Comparison of ENCODE assay signal across 21 cellular contexts in the genomic region with DNA sequence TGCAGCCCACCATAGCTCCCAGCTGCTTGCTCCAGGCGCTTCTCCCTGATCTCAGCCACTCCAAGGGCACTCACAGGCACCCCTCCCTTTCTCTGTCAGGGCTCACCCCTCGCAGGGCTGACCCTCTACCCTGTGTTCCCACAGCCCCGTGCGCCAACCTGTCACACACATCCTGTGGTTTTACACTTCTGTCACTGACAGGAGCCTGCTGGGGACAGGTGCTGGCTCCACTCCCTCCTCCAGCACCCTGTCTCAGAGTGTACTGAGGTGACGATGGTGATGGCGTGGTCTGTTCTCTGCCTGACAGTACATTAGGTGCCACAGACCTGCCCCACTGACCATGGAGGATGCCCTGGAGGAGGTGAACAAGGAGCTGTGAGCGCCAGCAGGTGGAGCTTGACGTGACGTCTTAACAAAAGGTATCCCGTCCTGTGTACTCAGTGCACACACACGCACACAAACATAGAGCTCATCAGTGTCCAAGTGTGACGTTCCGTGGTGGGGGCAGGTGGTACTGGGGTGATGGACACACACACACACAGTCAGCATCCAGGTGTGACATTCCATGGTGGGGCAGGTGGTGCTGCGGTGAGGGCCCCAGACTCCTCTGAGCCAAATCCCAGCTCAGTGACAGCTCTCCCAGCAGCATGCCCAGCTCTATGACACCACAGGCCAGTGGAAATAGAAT. TPM values are rescaled to one million over a fixed set of nuclear protein-coding genes. Genes with fewer than 3 reads are reported as not detected.
DNase-seq lines count a peak whose midpoint lies in the region; ATAC-seq, FAIRE-seq and TF ChIP-seq lines count a peak whose summit lies in the region.
"Had no signal": no experiment of that assay in that cellular context is flagged by ENCODE, and none has a peak within 500 bp of the region (broad histone marks: within the 10 kb centered on the region; RNA-seq: fewer than 3 reads in every experiment).

No MANE protein-coding gene starts in this region.

- TF ChIP-seq POLR2A in GM12878 (IDR thresholded peaks at IDR 0.05; ENCODE audit: low read depth, low read length), result peak; percentile 75; the same call in 1 of the 2 replicates

- RAD21 ChIA-PET in GM12878 (lab: Charles Lee; ENCODE audit: unreplicated experiment), result no interaction called here

- H3K36me3 Mint-ChIP-seq in CD8-positive, alpha-beta memory T cell, result peaks cover 0 to 58% (median 6%) of the 10 kb centered on the region in 3 donors
- no peaks in the 10 kb centered on the region for H3K36me3 Mint-ChIP-seq in natural killer cell

- no peak for TF ChIP-seq CTCF in GM13977 (IDR thresholded peaks at IDR 0.05; ENCODE audit: extremely low read depth, insufficient read depth, missing control alignments)
- no peak for TF ChIP-seq CTCF in GM12878 (IDR thresholded peaks at IDR 0.05 in 2 of 3, conservative IDR thresholded peaks at IDR 0.05 in 1 of 3; ENCODE audit: control insufficient read depth in 2 of 3, extremely low read depth in 1 of 3, insufficient read depth in 1 of 3, low read depth in 3 of 3, low read length in 3 of 3)
- no peak for TF ChIP-seq CTCF in natural killer cell (IDR thresholded peaks at IDR 0.05)

- no peak overlapping the region for H3K27ac ChIP-seq in CD8-positive, alpha-beta memory T cell (ENCODE audit: low read depth, low read length)
- H3K27ac ChIP-seq in GM12878 (ENCODE audit: control insufficient read depth, insufficient read depth) (no peak overlapping the region), caudate nucleus (ENCODE audit: low read depth, low read length) (no peak overlapping the region)
- H3K27ac ChIP-seq: PC-9, right atrium auricular region had no signal

- in situ Hi-C loops in GM13977 (cut with MboI; ENCODE audit: low pct_unique_long_range_greater_than_20kb, low sequenced_read_pairs, unreplicated experiment), result no loop called here
- in situ Hi-C loops in GM12878 (cut with MboI), result no loop called here

- FAIRE-seq in GM12878 (lab: Jason Lieb, UNC), result no peak
- FAIRE-seq: keratinocyte, TTC549 had no signal

- ATAC-seq in GM12878, result no peak; the same call in 1 of the 3 replicates
- peak; percentile 50 to 84 (median 65) for ATAC-seq in natural killer cell

- H3K79me2 ChIP-seq in GM12878 (ENCODE audit: control insufficient read depth, insufficient read depth, low read length), result no peaks in the 10 kb centered on the region

- no peak overlapping the region for H3K4me3 Mint-ChIP-seq in CD8-positive, alpha-beta memory T cell
- no peak overlapping the region for H3K4me3 Mint-ChIP-seq in natural killer cell
- H3K4me3 Mint-ChIP-seq: HFFc6 had no signal

- no peak overlapping the region for H2AFZ ChIP-seq in GM12878 (ENCODE audit: control insufficient read depth, low read depth, low read length)
- H2AFZ ChIP-seq: PC-9 had no signal

- H3K4me1 Mint-ChIP-seq in CD8-positive, alpha-beta memory T cell, result peaks cover 10 to 19% (median 12%) of the 10 kb centered on the region in 3 donors
- H3K4me1 Mint-ChIP-seq in natural killer cell, result peaks cover 7% of the 10 kb centered on the region in 2 donors

- H3K9me3 ChIP-seq in CD8-positive, alpha-beta memory T cell (ENCODE audit: low read length), result no peaks in the 10 kb centered on the region
- no peaks in the 10 kb centered on the region for H3K9me3 ChIP-seq in GM12878 (replicated peaks; ENCODE audit: control insufficient read depth, insufficient read depth, low read length)
- H3K9me3 ChIP-seq: right atrium auricular region had no signal

- DNase-seq in CD8-positive, alpha-beta memory T cell, result peak in 1 of 5 donors; percentile 22
- DNase-seq in GM13977 (ENCODE audit: low spot score), result peak; percentile 21
- no peak for DNase-seq in GM12878 (ENCODE audit: low read depth, low spot score)
- no peak for DNase-seq in natural killer cell
- no peak for DNase-seq in stimulated activated CD4-positive, alpha-beta T cell treated with anti-CD3 and anti-CD28 coated beads, Interleukin-2, amount 100 ng/mL, for 48 hours
- no peak for DNase-seq in stimulated activated naive CD4-positive, alpha-beta T cell (lab: John Stamatoyannopoulos, UW)
- no peak for DNase-seq in caudate nucleus (lab: John Stamatoyannopoulos, UW)
- DNase-seq: activated T-cell treated with anti-CD3 and anti-CD28 coated beads, Interleukin-2, amount 50 U/mL, for 48 hours; amygdala; HFFc6; mesendoderm; NCI-H526; PC-9; stimulated activated CD4-positive, alpha-beta T cell treated with anti-CD3 and anti-CD28 coated beads, Interleukin-1b, Interleukin-23, amount 100 ng/mL, for 48 hours had no signal

- no peak overlapping the region for H3K4me2 ChIP-seq in GM12878 (ENCODE audit: control insufficient read depth, insufficient read depth)
- H3K4me2 ChIP-seq: PC-9 had no signal

- POLR2A ChIA-PET in CD8-positive, alpha-beta memory T cell (lab: Charles Lee), result no interaction called here
- POLR2A ChIA-PET in GM12878 (lab: Charles Lee), result interaction anchor here (0.8 kb wide), 1 partner anchor 21 kb away, joined by 3 read pairs; a partner anchor contains a TSS

- H3K27ac Mint-ChIP-seq in CD8-positive, alpha-beta memory T cell, result peak overlapping the region in 6 of 8 donors; percentile 17 to 95 (median 68)
- peak overlapping the region; percentile 36 to 63 for H3K27ac Mint-ChIP-seq in natural killer cell
- H3K27ac Mint-ChIP-seq: HFFc6 had no signal

- no peak overlapping the region for H3K4me3 ChIP-seq in CD8-positive, alpha-beta memory T cell (ENCODE audit: low read length)
- H3K4me3 ChIP-seq in GM12878, result no peak overlapping the region
- H3K4me3 ChIP-seq: PC-9, right atrium auricular region, SK-N-MC had no signal

- H3K27me3 ChIP-seq in CD8-positive, alpha-beta memory T cell (ENCODE audit: insufficient read depth, low read length, poor library complexity, severe bottlenecking), result no peaks in the 10 kb centered on the region
- no peaks in the 10 kb centered on the region for H3K27me3 ChIP-seq in GM12878 (replicated peaks in 1 of 2; ENCODE audit: control insufficient read depth in 2 of 2, insufficient read depth in 2 of 2, low read length in 1 of 2)
- H3K27me3 ChIP-seq: right atrium auricular region had no signal

- no peaks in the 10 kb centered on the region for H3K4me1 ChIP-seq in CD8-positive, alpha-beta memory T cell (ENCODE audit: insufficient read depth, low read length)
- no peaks in the 10 kb centered on the region for H3K4me1 ChIP-seq in GM12878 (ENCODE audit: control insufficient read depth, insufficient read depth, low read length)
- H3K4me1 ChIP-seq: right atrium auricular region had no signal

- H3K9ac ChIP-seq in GM12878 (ENCODE audit: control insufficient read depth, insufficient read depth, low read length), result no peak overlapping the region

- no peak for TF ChIP-seq RAD21 in GM12878 (IDR thresholded peaks at IDR 0.05; ENCODE audit: insufficient read depth, low read depth, low read length)

- intact Hi-C loops in GM12878 (cut with micrococcal nuclease; ENCODE audit: unreplicated experiment), result no loop called here
- intact Hi-C loops in natural killer cell (cut with micrococcal nuclease), result no loop called here

- no TSS peak for BruUV-seq in GM12878 (replicated peaks; lab: Mats Ljungman, UMichigan)

- H3K36me3 ChIP-seq in CD8-positive, alpha-beta memory T cell (ENCODE audit: insufficient read depth, low read length), result peaks cover 21% of the 10 kb centered on the region
- peaks cover 20 to 46% of the 10 kb centered on the region in 2 experiments; a peak in 3 of 4 replicates for H3K36me3 ChIP-seq in GM12878 (ENCODE audit: control insufficient read depth in 2 of 2, insufficient read depth in 2 of 2, low read length in 1 of 2)

- 86% methylated on average over 14 of the region's 14 CpGs for WGBS in GM12878 (ENCODE audit: insufficient coverage, insufficient replicate concordance, low lambda C conversion rate, missing lambda C conversion rate)

- no peaks in the 10 kb centered on the region for H3K9me3 Mint-ChIP-seq in CD8-positive, alpha-beta memory T cell
- no peaks in the 10 kb centered on the region for H3K9me3 Mint-ChIP-seq in natural killer cell
- H3K9me3 Mint-ChIP-seq: HFFc6 had no signal

- H4K20me1 ChIP-seq in GM12878 (ENCODE audit: control insufficient read depth, insufficient read depth), result no peaks in the 10 kb centered on the region

- H3K27me3 Mint-ChIP-seq in CD8-positive, alpha-beta memory T cell, result no peaks in the 10 kb centered on the region
- no peaks in the 10 kb centered on the region for H3K27me3 Mint-ChIP-seq in natural killer cell (ENCODE audit: low read depth in 2 of 2)

- SMC1A ChIA-PET in GM12878 (lab: Charles Lee; ENCODE audit: uncharacterized antibody, unreplicated experiment), result interaction anchor here (1.3 to 1.6 kb wide), 2 partner anchors 11 to 21 kb away, joined by 3 to 4 read pairs; a partner anchor contains a TSS

- TF ChIP-seq EP300 in GM12878 (IDR thresholded peaks at IDR 0.05; ENCODE audit: borderline replicate concordance in 1 of 2, control insufficient read depth in 1 of 2, low read depth in 2 of 2, low read length in 2 of 2), result no peak

- CTCF ChIA-PET in CD8-positive, alpha-beta memory T cell (lab: Charles Lee), result no interaction called here
- CTCF ChIA-PET in GM12878 (lab: Yijun Ruan, JAX), result interaction anchor here (0.5 to 1.5 kb wide), 3 partner anchors 37 to 79 kb away, joined by 3 read pairs; no protein-coding TSS in a partner anchor

RNA-seq across cellular contexts. Expression of a gene that starts 20.9 kb away (rescaled TPM):
- 1 to 10 TPM; 5.1 to 5.4 TPM for total RNA-seq in CD8-positive, alpha-beta memory T cell
- 1.3 TPM for polyA plus RNA-seq in CD8-positive, alpha-beta memory T cell
- total RNA-seq in GM12878 (2013; cell fraction: nucleolus; rRNA removed), result 21.6 and 25.8 TPM in 2 replicates
- total RNA-seq in GM12878 (2014; rRNA removed) (2.0 and 2.1 TPM in 2 replicates), GM12878 (2014; rRNA removed; fragmentation: Illumina TruSeq; extraction: Trizol) (2.7 and 3.3 TPM in 2 replicates), GM12878 (2021) (3.1 and 3.8 TPM in 2 replicates), natural killer cell (1 to 10 TPM; 1.2 to 2.8 (median 1.4) TPM)
- 0.84 TPM for polyA plus RNA-seq in GM12878 (2011; ENCODE audit: low read depth)
- polyA plus RNA-seq in GM12878 (2011; rRNA removed) (2.5 and 3.0 TPM in 2 replicates), GM12878 (2014; fragmentation: Illumina TruSeq; extraction: Trizol) (3.6 and 5.2 TPM in 2 replicates), GM12878 (2014; fragmentation: Nextera tagmentation; extraction: Ambion mirVana) (under 1 TPM; 0.26 to 0.31 TPM), GM12878 (2014; rRNA removed) (4.1 and 5.4 TPM in 2 replicates), GM12878 (2016; fragmentation: Nextera tagmentation; extraction: Ambion mirVana) (1 to 10 TPM; 3.9 to 4.0 TPM)
- 3.5 and 3.7 TPM in 2 replicates for polyA plus RNA-seq in GM12878 (2011; cell fraction: cytosol; rRNA removed)
- polyA plus RNA-seq in GM12878 (2011; cell fraction: nucleus; rRNA removed), result 8.7 and 9.7 TPM in 2 replicates
- 3.8 and 4.0 TPM in 2 replicates for polyA plus RNA-seq in GM12878 (2012)
- 1.3 and 2.3 TPM in 2 replicates for polyA minus RNA-seq in GM12878 (2011; rRNA and poly(A)+ RNA removed)
- 2.5 and 3.3 TPM in 2 replicates for polyA minus RNA-seq in GM12878 (2011; cell fraction: cytosol; rRNA and poly(A)+ RNA removed)
- polyA minus RNA-seq in GM12878 (2011; cell fraction: nucleus; rRNA and poly(A)+ RNA removed), result 2.7 and 3.9 TPM in 2 replicates

RNA-seq across cellular contexts. Expression of a gene that starts 21.1 kb away (rescaled TPM):
- not detected for total RNA-seq in CD8-positive, alpha-beta memory T cell
- polyA plus RNA-seq in CD8-positive, alpha-beta memory T cell, result not detected
- total RNA-seq in GM12878 (2013; cell fraction: nucleolus; rRNA removed), result not detected in 2 replicates
- total RNA-seq in GM12878 (2014; rRNA removed) (0.11 TPM in 2 replicates), GM12878 (2014; rRNA removed; fragmentation: Illumina TruSeq; extraction: Trizol) (0.18 and 0.45 TPM in 2 replicates), GM12878 (2021) (0.19 TPM in 1 of 2 replicates, not detected in the other), natural killer cell (not detected)
- polyA plus RNA-seq in GM12878 (2011; ENCODE audit: low read depth), result not detected
- polyA plus RNA-seq in GM12878 (2011; rRNA removed) (0.05 TPM in 1 of 2 replicates, not detected in the other), GM12878 (2014; fragmentation: Illumina TruSeq; extraction: Trizol) (0.35 and 0.43 TPM in 2 replicates), GM12878 (2014; fragmentation: Nextera tagmentation; extraction: Ambion mirVana) (under 1 TPM; 0.10 to 0.13 TPM), GM12878 (2014; rRNA removed) (0.12 and 0.14 TPM in 2 replicates), GM12878 (2016; fragmentation: Nextera tagmentation; extraction: Ambion mirVana) (under 1 TPM in 1 of 2 experiments, not detected in 1; 0.31 TPM)
- polyA plus RNA-seq in GM12878 (2011; cell fraction: cytosol; rRNA removed), result 0.06 TPM in 1 of 2 replicates, not detected in the other
- polyA plus RNA-seq in GM12878 (2011; cell fraction: nucleus; rRNA removed), result not detected in 2 replicates
- not detected in 2 replicates for polyA plus RNA-seq in GM12878 (2012)
- polyA minus RNA-seq in GM12878 (2011; rRNA and poly(A)+ RNA removed), result not detected in 2 replicates
- not detected in 2 replicates for polyA minus RNA-seq in GM12878 (2011; cell fraction: cytosol; rRNA and poly(A)+ RNA removed)
- not detected in 2 replicates for polyA minus RNA-seq in GM12878 (2011; cell fraction: nucleus; rRNA and poly(A)+ RNA removed)
- total RNA-seq: cerebellum, HFFc6, LHCN-M2, PC-9, right atrium auricular region, temporal lobe had no signal
- polyA plus RNA-seq: keratinocyte had no signal

RNA-seq across cellular contexts. Expression of a gene that starts 25.2 kb away (rescaled TPM):
- total RNA-seq in CD8-positive, alpha-beta memory T cell, result 10 to 100 TPM; 73.1 to 74.2 TPM
- polyA plus RNA-seq in CD8-positive, alpha-beta memory T cell, result 20.3 TPM
- total RNA-seq in GM12878 (2013; cell fraction: nucleolus; rRNA removed), result 47.2 and 55.4 TPM in 2 replicates
- total RNA-seq in GM12878 (2014; rRNA removed) (3.6 and 4.9 TPM in 2 replicates), GM12878 (2014; rRNA removed; fragmentation: Illumina TruSeq; extraction: Trizol) (6.8 and 7.2 TPM in 2 replicates), GM12878 (2021) (57.5 and 65.3 TPM in 2 replicates), natural killer cell (10 to 100 TPM; 46.5 to 70.8 (median 68.2) TPM)
- polyA plus RNA-seq in GM12878 (2011; ENCODE audit: low read depth), result 13.6 TPM
- polyA plus RNA-seq in GM12878 (2011; rRNA removed) (3.2 and 5.1 TPM in 2 replicates), GM12878 (2014; fragmentation: Illumina TruSeq; extraction: Trizol) (3.5 and 17.6 TPM in 2 replicates), GM12878 (2014; fragmentation: Nextera tagmentation; extraction: Ambion mirVana) (1 to 10 TPM in 1 of 2 experiments, under 1 TPM in 1; 0.66 to 1.7 TPM), GM12878 (2014; rRNA removed) (24.0 and 42.2 TPM in 2 replicates), GM12878 (2016; fragmentation: Nextera tagmentation; extraction: Ambion mirVana) (10 to 100 TPM; 47.1 to 49.4 TPM)
- polyA plus RNA-seq in GM12878 (2011; cell fraction: cytosol; rRNA removed), result 7.8 and 8.6 TPM in 2 replicates
- 45.6 and 76.2 TPM in 2 replicates for polyA plus RNA-seq in GM12878 (2011; cell fraction: nucleus; rRNA removed)
- polyA plus RNA-seq in GM12878 (2012), result 34.7 and 37.6 TPM in 2 replicates
- 4.5 and 8.6 TPM in 2 replicates for polyA minus RNA-seq in GM12878 (2011; rRNA and poly(A)+ RNA removed)
- polyA minus RNA-seq in GM12878 (2011; cell fraction: cytosol; rRNA and poly(A)+ RNA removed), result 9.5 and 14.8 TPM in 2 replicates
- 15.5 and 27.3 TPM in 2 replicates for polyA minus RNA-seq in GM12878 (2011; cell fraction: nucleus; rRNA and poly(A)+ RNA removed)

RNA-seq across cellular contexts. Expression of a gene that starts 45.3 kb away (rescaled TPM):
- 10 to 100 TPM; 31.7 to 34.7 TPM for total RNA-seq in CD8-positive, alpha-beta memory T cell
- polyA plus RNA-seq in CD8-positive, alpha-beta memory T cell, result 12.1 TPM
- total RNA-seq in GM12878 (2013; cell fraction: nucleolus; rRNA removed), result 105 and 117 TPM in 2 replicates
- total RNA-seq in GM12878 (2014; rRNA removed) (11.3 and 11.4 TPM in 2 replicates), GM12878 (2014; rRNA removed; fragmentation: Illumina TruSeq; extraction: Trizol) (15.9 and 16.7 TPM in 2 replicates), GM12878 (2021) (43.5 and 50.4 TPM in 2 replicates), natural killer cell (100 to 1,000 TPM in 1 of 3 donors, 10 to 100 TPM in 2; 92.2 to 120 (median 99.3) TPM)
- 14.0 TPM for polyA plus RNA-seq in GM12878 (2011; ENCODE audit: low read depth)
- polyA plus RNA-seq in GM12878 (2011; rRNA removed) (7.2 and 19.1 TPM in 2 replicates), GM12878 (2014; fragmentation: Illumina TruSeq; extraction: Trizol) (20.4 and 24.1 TPM in 2 replicates), GM12878 (2014; fragmentation: Nextera tagmentation; extraction: Ambion mirVana) (1 to 10 TPM; 5.9 to 7.6 TPM), GM12878 (2014; rRNA removed) (20.4 and 25.3 TPM in 2 replicates), GM12878 (2016; fragmentation: Nextera tagmentation; extraction: Ambion mirVana) (10 to 100 TPM; 41.3 to 43.3 TPM)
- polyA plus RNA-seq in GM12878 (2011; cell fraction: cytosol; rRNA removed), result 15.6 and 16.9 TPM in 2 replicates
- polyA plus RNA-seq in GM12878 (2011; cell fraction: nucleus; rRNA removed), result 32.3 and 38.7 TPM in 2 replicates
- polyA plus RNA-seq in GM12878 (2012), result 34.0 and 35.2 TPM in 2 replicates
- polyA minus RNA-seq in GM12878 (2011; rRNA and poly(A)+ RNA removed), result 21.1 and 23.7 TPM in 2 replicates
- polyA minus RNA-seq in GM12878 (2011; cell fraction: cytosol; rRNA and poly(A)+ RNA removed), result 10.7 and 12.6 TPM in 2 replicates
- polyA minus RNA-seq in GM12878 (2011; cell fraction: nucleus; rRNA and poly(A)+ RNA removed), result 20.1 and 45.2 TPM in 2 replicates

RNA-seq across cellular contexts. Expression of a gene that starts 55.1 kb away (rescaled TPM):
- 10 to 100 TPM; 41.9 to 43.8 TPM for total RNA-seq in CD8-positive, alpha-beta memory T cell
- polyA plus RNA-seq in CD8-positive, alpha-beta memory T cell, result 30.6 TPM
- 130 and 131 TPM in 2 replicates for total RNA-seq in GM12878 (2013; cell fraction: nucleolus; rRNA removed)
- total RNA-seq in GM12878 (2014; rRNA removed), result 24.7 and 26.5 TPM in 2 replicates
- total RNA-seq in GM12878 (2014; rRNA removed; fragmentation: Illumina TruSeq; extraction: Trizol), result 20.1 and 20.4 TPM in 2 replicates
- 30.9 and 33.7 TPM in 2 replicates for total RNA-seq in GM12878 (2021)
- 23.4 TPM for polyA plus RNA-seq in GM12878 (2011; ENCODE audit: low read depth)
- polyA plus RNA-seq in GM12878 (2011; rRNA removed), result 28.7 and 37.7 TPM in 2 replicates
- 42.7 and 47.6 TPM in 2 replicates for polyA plus RNA-seq in GM12878 (2011; cell fraction: cytosol; rRNA removed)
- 45.6 and 46.8 TPM in 2 replicates for polyA plus RNA-seq in GM12878 (2011; cell fraction: nucleus; rRNA removed)
- polyA plus RNA-seq in GM12878 (2012), result 32.1 and 35.8 TPM in 2 replicates
- polyA plus RNA-seq in GM12878 (2014; fragmentation: Illumina TruSeq; extraction: Trizol), result 20.5 and 23.8 TPM in 2 replicates
- 10 to 100 TPM; 11.3 to 15.1 TPM for polyA plus RNA-seq in GM12878 (2014; fragmentation: Nextera tagmentation; extraction: Ambion mirVana)
- 19.6 and 26.7 TPM in 2 replicates for polyA plus RNA-seq in GM12878 (2014; rRNA removed)
- 10 to 100 TPM; 12.6 to 20.0 TPM for polyA plus RNA-seq in GM12878 (2016; fragmentation: Nextera tagmentation; extraction: Ambion mirVana)
- polyA minus RNA-seq in GM12878 (2011; rRNA and poly(A)+ RNA removed), result 96.4 and 132 TPM in 2 replicates
- 29.0 and 31.5 TPM in 2 replicates for polyA minus RNA-seq in GM12878 (2011; cell fraction: cytosol; rRNA and poly(A)+ RNA removed)
- 27.3 and 43.1 TPM in 2 replicates for polyA minus RNA-seq in GM12878 (2011; cell fraction: nucleus; rRNA and poly(A)+ RNA removed)
- total RNA-seq in natural killer cell, result 10 to 100 TPM; 53.2 to 55.5 (median 54.2) TPM
